Comparison of ENCODE assay signal across 22 cellular contexts in the genomic region with DNA sequence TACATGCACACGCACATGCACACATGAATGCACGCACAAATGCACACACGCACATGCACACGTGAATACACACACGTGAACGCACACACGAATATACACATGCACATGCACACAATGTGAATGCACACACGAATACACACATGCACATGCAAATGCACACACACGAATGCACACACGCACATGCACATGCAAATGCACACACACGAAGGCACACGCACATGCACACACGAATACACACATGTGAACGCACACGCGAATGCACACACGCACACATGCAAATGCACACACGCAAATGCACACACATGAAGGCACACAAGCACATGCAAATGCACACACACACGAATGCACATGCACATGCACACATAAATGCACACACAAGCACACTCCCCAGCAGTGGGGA.
DNase-seq lines count a peak whose midpoint lies in the region; ATAC-seq, FAIRE-seq and TF ChIP-seq lines count a peak whose summit lies in the region.
"Had no signal": no experiment of that assay in that cellular context is flagged by ENCODE, and none has a peak within 500 bp of the region (broad histone marks: within the 10 kb centered on the region; RNA-seq: fewer than 3 reads in every experiment).

No MANE protein-coding gene starts in this region.

- FAIRE-seq in GM12891 (lab: Jason Lieb, UNC) (peak; percentile 50), bronchial epithelial cell (lab: Jason Lieb, UNC) (peak; percentile 99)
- FAIRE-seq: G401.6, GM12892, H54 had no signal

- peaks cover 3% of the 10 kb centered on the region for H3K9me3 ChIP-seq in AG04450 (ENCODE audit: control insufficient read depth, insufficient read depth, low read length)
- no peaks in the 10 kb centered on the region for H3K9me3 ChIP-seq in psoas muscle
- H3K9me3 ChIP-seq: Caco-2 had no signal

- H3K27me3 ChIP-seq in AG04450 (ENCODE audit: control insufficient read depth, insufficient read depth, low read length) (no peaks in the 10 kb centered on the region), bronchial epithelial cell (ENCODE audit: control insufficient read depth, insufficient read depth, low read length) (no peaks in the 10 kb centered on the region), psoas muscle (ENCODE audit: insufficient read depth in 3 of 3, low read length in 2 of 3) (no peaks in the 10 kb centered on the region)

- CTCF ChIA-PET in AG04450 (lab: Charles Lee), result no interaction called here

- intact Hi-C loops in psoas muscle (cut with DNase I), result no loop called here

- POLR2A ChIA-PET in AG04450 (lab: Yijun Ruan, JAX), result no interaction called here

- no peak overlapping the region for H3K4me3 ChIP-seq in AG04450 (ENCODE audit: low read depth, low read length)
- H3K4me3 ChIP-seq in bronchial epithelial cell (ENCODE audit: low read depth, low read length), result no peak overlapping the region
- no peak overlapping the region for H3K4me3 ChIP-seq in psoas muscle
- H3K4me3 ChIP-seq: PC-9, SK-N-MC had no signal

- 92 to 97% (median 97%) methylated on average over 19 of the region's 19 CpGs for WGBS in psoas muscle, 3 donors

- no peak for DNase-seq in AG04450 (ENCODE audit: low read depth, low spot score)
- DNase-seq in GM12891 (ENCODE audit: insufficient read length, low spot score), result no peak
- DNase-seq in bronchial epithelial cell (ENCODE audit: low read depth), result no peak
- peak; percentile 7 to 27 for DNase-seq in psoas muscle
- no peak for DNase-seq in NCI-H2081 treated with DMSO at 0.1 percent for 48 hours (lab: John Stamatoyannopoulos, UW)
- DNase-seq in NCI-H1417 (lab: John Stamatoyannopoulos, UW), result no peak
- DNase-seq: Caco-2, KBM-7, MV-4-11, NCI-H1105 treated with DMSO at 0.1 percent for 48 hours, NCI-H2029, NCI-H2227 treated with DMSO at 0.1 percent for 48 hours, NCI-H526 treated with DMSO at 0.1 percent for 48 hours, PC-9, SIG-M5 had no signal

- no peak for TF ChIP-seq CTCF in AG04450 (IDR thresholded peaks at IDR 0.05; ENCODE audit: low read depth, low read length)
- TF ChIP-seq CTCF in bronchial epithelial cell (IDR thresholded peaks at IDR 0.05; ENCODE audit: insufficient read depth, low read length, severe bottlenecking), result no peak
- no peak for TF ChIP-seq CTCF in psoas muscle (IDR thresholded peaks at IDR 0.05)

- peak overlapping the region; percentile 11 for H3K27ac ChIP-seq in AG04450 (ENCODE audit: low read depth, low read length)
- no peak overlapping the region for H3K27ac ChIP-seq in psoas muscle
- H3K27ac ChIP-seq: C4-2B, PC-9, SK-N-MC had no signal

- H3K4me1 ChIP-seq in psoas muscle, result peaks cover 52% of the 10 kb centered on the region

- no peak for TF ChIP-seq POLR2A in GM12891 (IDR thresholded peaks at IDR 0.05; ENCODE audit: low read depth, low read length)

- H3K36me3 ChIP-seq in bronchial epithelial cell (ENCODE audit: control insufficient read depth, insufficient read depth, low read length) (no peaks in the 10 kb centered on the region), psoas muscle (ENCODE audit: insufficient read depth in 1 of 2, low read depth in 1 of 2) (no peaks in the 10 kb centered on the region)

- ATAC-seq in psoas muscle, result no peak
- ATAC-seq in GM19351 (IDR thresholded peaks at IDR 0.05; ENCODE audit: unreplicated experiment), result no peak
- ATAC-seq: CD8-positive, alpha-beta T cell had no signal

TF ChIP-seq in GM12891, 5 proteins besides CTCF, POLR2A, EP300 and RAD21:
- TF ChIP-seq TAF1 (IDR thresholded peaks at IDR 0.05; ENCODE audit: low read depth, low read length), result no peak
- peak; percentile 67; the same call in 1 of the 2 replicates for TF ChIP-seq POU2F2 (IDR thresholded peaks at IDR 0.05; ENCODE audit: low read depth, low read length)

Comparison
In these comparisons a context has a peak if more than half of its experiments do, and no peak if none do; other contexts are left out.
1. DNase-seq: peak in psoas muscle (2 of 2); none in AG04450 (single experiment), GM12891 (single experiment), bronchial epithelial cell (single experiment), NCI-H2081 treated with DMSO at 0.1 percent for 48 hours (single experiment) and NCI-H1417 (0 of 3).